8 cellular contexts compared by ENCODE assay signal in the genomic region with DNA sequence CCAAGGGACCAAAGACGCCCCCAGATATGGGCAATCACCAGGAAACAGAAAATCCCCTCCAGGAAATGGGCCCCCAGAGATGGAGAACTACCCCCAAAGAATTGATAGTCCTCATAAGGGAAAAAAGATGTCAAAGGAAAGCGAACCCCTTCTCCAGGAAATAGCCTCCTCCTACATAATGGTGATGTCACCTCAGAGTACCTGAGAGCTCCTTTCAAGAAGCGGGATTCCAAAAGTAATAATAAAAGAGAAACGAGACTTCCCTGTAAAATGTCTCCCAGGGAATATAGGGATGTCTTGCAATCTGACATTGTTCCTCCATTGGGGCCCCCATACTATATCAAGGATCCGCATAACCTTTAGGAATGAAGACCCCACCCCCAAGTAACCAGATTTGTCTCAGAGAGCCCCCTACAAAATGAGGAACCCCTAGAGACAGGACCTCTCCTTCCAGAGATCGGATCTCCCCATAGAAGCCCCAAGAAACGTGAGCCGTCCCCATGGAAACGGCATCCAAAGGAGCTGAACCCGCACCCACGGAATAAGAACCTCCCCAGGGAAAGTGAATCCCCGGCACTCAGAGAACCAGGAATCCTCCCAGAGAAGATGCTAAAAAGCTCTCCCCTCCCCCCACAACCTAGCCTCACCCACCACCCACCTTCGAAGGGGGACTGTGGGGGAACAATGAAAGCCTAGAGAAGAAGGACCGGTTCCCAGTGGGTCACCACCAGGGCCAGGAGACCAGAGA. TPM values are rescaled to one million over a fixed set of nuclear protein-coding genes. Genes with fewer than 3 reads are reported as not detected.
DNase-seq lines count a peak whose midpoint lies in the region; ATAC-seq and TF ChIP-seq lines count a peak whose summit lies in the region.

No MANE protein-coding gene starts in this region.

- H3K36me3 ChIP-seq in right atrium auricular region (no peaks in the 10 kb centered on the region), lower lobe of right lung (no peaks in the 10 kb centered on the region), upper lobe of left lung (peaks cover 0 to 5% (median 0%) of the 10 kb centered on the region in 4 donors)

- H3K4me1 ChIP-seq in right atrium auricular region: peaks cover 0 to 50% of the 10 kb centered on the region in 2 donors
- H3K4me1 ChIP-seq in lower lobe of right lung: peaks cover 33% of the 10 kb centered on the region
- peaks cover 37 to 51% (median 47%) of the 10 kb centered on the region in 4 donors for H3K4me1 ChIP-seq in upper lobe of left lung

- intact Hi-C loops in left cardiac atrium (cut with DNase I): loop anchor here in 1 of 2 donors (10.0 kb wide), 1 partner anchor 63 kb away; the partner anchor contains the start of gene KEAP1
- intact Hi-C loops in lower lobe of right lung (cut with DNase I): no loop called here

- 9% methylated on average over 11 to 14 of the region's 14 CpGs for WGBS in upper lobe of left lung, 2 donors

- ATAC-seq in left cardiac atrium (no peak), lower lobe of right lung (no peak), upper lobe of left lung (ENCODE audit: low FRiP score in 2 of 2) (no peak), HG03342 (IDR thresholded peaks at IDR 0.05; ENCODE audit: unreplicated experiment) (no peak), HG02852 (IDR thresholded peaks at IDR 0.05; ENCODE audit: unreplicated experiment) (no peak)

- H3K27me3 ChIP-seq in right atrium auricular region: no peaks in the 10 kb centered on the region
- no peaks in the 10 kb centered on the region for H3K27me3 ChIP-seq in lower lobe of right lung (ENCODE audit: low read depth)
- H3K27me3 ChIP-seq in upper lobe of left lung: no peaks in the 10 kb centered on the region

- H3K27ac ChIP-seq in right atrium auricular region (peak overlapping the region; percentile 80 to 90), angular gyrus (ENCODE audit: low read depth, low read length) (peak overlapping the region; percentile 48), lower lobe of right lung (peak overlapping the region; percentile 82), upper lobe of left lung (peak overlapping the region; percentile 84 to 95 (median 92))

- TF ChIP-seq CTCF in right atrium auricular region (IDR thresholded peaks at IDR 0.05): no peak
- no peak for TF ChIP-seq CTCF in lower lobe of right lung (IDR thresholded peaks at IDR 0.05)
- TF ChIP-seq CTCF in upper lobe of left lung (IDR thresholded peaks at IDR 0.05): no peak

- no peak for TF ChIP-seq EP300 in upper lobe of left lung (IDR thresholded peaks at IDR 0.05)

- peak overlapping the region; percentile 56 to 77 for H3K4me3 ChIP-seq in right atrium auricular region
- H3K4me3 ChIP-seq in lower lobe of right lung: peak overlapping the region; percentile 89
- peak overlapping the region; percentile 39 to 96 (median 86) for H3K4me3 ChIP-seq in upper lobe of left lung

- TF ChIP-seq POLR2A in upper lobe of left lung (IDR thresholded peaks at IDR 0.05): no peak

- H3K9me3 ChIP-seq in right atrium auricular region (no peaks in the 10 kb centered on the region), lower lobe of right lung (no peaks in the 10 kb centered on the region), upper lobe of left lung (no peaks in the 10 kb centered on the region)

- no peak for DNase-seq in right atrium auricular region (ENCODE audit: low spot score)
- DNase-seq in left cardiac atrium: no peak
- no peak for DNase-seq in lower lobe of right lung
- DNase-seq in upper lobe of left lung: no peak
- no peak for DNase-seq in OCI-M1 (lab: John Stamatoyannopoulos, UW)

RNA-seq across cellular contexts. Expression of gene CDKN2D, which starts 0.9 kb away (rescaled TPM):
- 1 to 10 TPM; 4.4 to 4.6 TPM for total RNA-seq in right atrium auricular region
- total RNA-seq in left cardiac atrium: 1 to 10 TPM; 6.6 TPM
- 13.1 TPM for total RNA-seq in lower lobe of right lung
- 10 to 100 TPM in 5 of 6 donors, 1 to 10 TPM in 1; 2.1 to 21.3 (median 15.9) TPM for total RNA-seq in upper lobe of left lung

RNA-seq across cellular contexts. Expression of gene KRI1, which starts 2.1 kb away (rescaled TPM):
- total RNA-seq in right atrium auricular region: 10 to 100 TPM in 1 of 2 donors, 1 to 10 TPM in 1; 9.6 to 10.3 TPM
- total RNA-seq in left cardiac atrium: 10 to 100 TPM; 11.0 to 15.0 TPM
- total RNA-seq in lower lobe of right lung: 25.2 TPM
- total RNA-seq in upper lobe of left lung: 10 to 100 TPM; 13.1 to 74.4 (median 24.5) TPM

RNA-seq across cellular contexts. Expression of gene AP1M2, which starts 19.2 kb away (rescaled TPM):
- total RNA-seq in right atrium auricular region (1 to 10 TPM in 1 of 2 donors, not detected in 1; 4.8 TPM), left cardiac atrium (under 1 TPM in 1 of 2 donors, not detected in 1; 0.55 TPM), lower lobe of right lung (36.9 TPM), upper lobe of left lung (10 to 100 TPM; 35.1 to 63.1 (median 45.7) TPM)

RNA-seq across cellular contexts. Expression of gene ATG4D, which starts 24.2 kb away (rescaled TPM):
- total RNA-seq in right atrium auricular region (10 to 100 TPM; 47.1 to 61.2 TPM), left cardiac atrium (10 to 100 TPM; 41.6 to 50.2 TPM), lower lobe of right lung (22.9 TPM), upper lobe of left lung (10 to 100 TPM; 18.1 to 49.2 (median 27.7) TPM)

RNA-seq across cellular contexts. Expression of gene S1PR5, which starts 50.6 kb away (rescaled TPM):
- total RNA-seq in right atrium auricular region (under 1 TPM; 0.12 to 0.59 TPM), left cardiac atrium (under 1 TPM; 0.21 to 0.29 TPM), lower lobe of right lung (2.4 TPM), upper lobe of left lung (1 to 10 TPM in 4 of 6 donors, under 1 TPM in 2; 0.49 to 2.7 (median 1.8) TPM)
